Comparison of ENCODE assay signal across 12 cellular contexts in the genomic region with DNA sequence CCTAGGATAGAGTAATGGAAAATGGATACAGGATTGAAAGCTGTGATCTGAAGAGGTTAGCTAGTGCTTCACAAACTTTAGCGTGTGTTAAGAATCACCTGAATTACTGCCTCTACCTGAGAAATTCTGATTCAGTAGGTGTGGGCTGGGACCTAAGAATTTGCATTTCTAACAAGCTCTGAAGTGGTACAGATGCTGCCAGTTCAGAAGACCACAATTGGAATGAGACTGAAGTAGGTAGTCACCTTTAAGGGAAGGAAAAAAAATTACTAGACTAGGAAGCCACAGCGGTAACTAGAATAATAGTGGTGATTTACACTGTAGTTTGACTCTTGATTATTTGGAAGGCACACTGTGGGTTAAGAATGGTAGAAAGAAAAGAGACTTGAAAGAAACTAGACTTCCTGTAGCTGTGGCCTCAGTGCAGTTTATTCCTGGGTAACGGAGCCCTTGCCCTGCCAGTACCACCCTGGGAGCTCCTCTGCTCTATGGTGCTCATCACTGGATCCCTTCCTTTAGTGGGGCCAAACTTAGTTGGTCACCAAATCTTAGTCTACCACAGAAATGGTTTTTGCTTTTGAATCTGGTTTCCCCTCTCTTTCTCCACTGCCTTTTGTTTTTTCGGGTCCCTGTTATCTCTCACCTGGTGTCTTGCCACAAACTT. TPM values are rescaled to one million over a fixed set of nuclear protein-coding genes. Genes with fewer than 3 reads are reported as not detected.
DNase-seq lines count a peak whose midpoint lies in the region; ATAC-seq and TF ChIP-seq lines count a peak whose summit lies in the region.
"Had no signal": no experiment of that assay in that cellular context is flagged by ENCODE, and none has a peak within 500 bp of the region (broad histone marks: within the 10 kb centered on the region; RNA-seq: fewer than 3 reads in every experiment).

No MANE protein-coding gene starts in this region.

- H3K9me3 ChIP-seq in upper lobe of right lung (no peaks in the 10 kb centered on the region), vagina (no peaks in the 10 kb centered on the region)

- H3K36me3 Mint-ChIP-seq in activated CD4-positive, alpha-beta T cell treated with anti-CD3 and anti-CD28 coated beads, Interleukin-2, amount 10 ng/mL, durations not matched to agents 7 days and 5 days (ENCODE audit: low read depth): peaks cover 66% of the 10 kb centered on the region
- H3K36me3 Mint-ChIP-seq in immature natural killer cell: peaks cover 5 to 17% (median 17%) of the 10 kb centered on the region in 3 donors

- H3K27ac Mint-ChIP-seq in activated CD4-positive, alpha-beta T cell treated with anti-CD3 and anti-CD28 coated beads, Interleukin-2, amount 10 ng/mL, durations not matched to agents 7 days and 5 days: peak overlapping the region; percentile 83
- H3K27ac Mint-ChIP-seq in immature natural killer cell: peak overlapping the region; percentile 1 to 79 (median 72)

- intact Hi-C loops in upper lobe of right lung (cut with DNase I): no loop called here
- intact Hi-C loops in vagina (cut with DNase I): no loop called here

- H3K4me1 Mint-ChIP-seq in activated CD4-positive, alpha-beta T cell treated with anti-CD3 and anti-CD28 coated beads, Interleukin-2, amount 10 ng/mL, durations not matched to agents 7 days and 5 days: peaks cover 79% of the 10 kb centered on the region
- H3K4me1 Mint-ChIP-seq in immature natural killer cell: peaks cover 57 to 70% of the 10 kb centered on the region in 2 donors

- H3K4me1 ChIP-seq in upper lobe of right lung (peaks cover 30% of the 10 kb centered on the region), vagina (peaks cover 24% of the 10 kb centered on the region)

- no peaks in the 10 kb centered on the region for H3K27me3 Mint-ChIP-seq in activated CD4-positive, alpha-beta T cell treated with anti-CD3 and anti-CD28 coated beads, Interleukin-2, amount 10 ng/mL, durations not matched to agents 7 days and 5 days
- peaks cover 0 to 2% (median 2%) of the 10 kb centered on the region in 3 donors for H3K27me3 Mint-ChIP-seq in immature natural killer cell (ENCODE audit: low read depth in 3 of 3)

- ATAC-seq in upper lobe of right lung: no peak
- ATAC-seq in esophagus mucosa: no peak

- H3K27me3 ChIP-seq in upper lobe of right lung (no peaks in the 10 kb centered on the region), vagina (no peaks in the 10 kb centered on the region)

- H3K36me3 ChIP-seq in upper lobe of right lung (peaks cover 77% of the 10 kb centered on the region), vagina (peaks cover 0 to 47% of the 10 kb centered on the region in 2 donors)

- POLR2A ChIA-PET in activated CD4-positive, alpha-beta T cell treated with anti-CD3 and anti-CD28 coated beads, Interleukin-2, amount 10 ng/mL, durations not matched to agents 7 days and 5 days (lab: Charles Lee): interaction anchor here (0.8 kb wide), 1 partner anchor 46 kb away, joined by 6 read pairs; no protein-coding TSS in a partner anchor

- peak; percentile 32 for DNase-seq in stimulated activated CD4-positive, alpha-beta T cell treated with anti-CD3 and anti-CD28 coated beads, Interleukin-1b, Interleukin-23, amount 100 ng/mL, for 48 hours
- no peak for DNase-seq in stimulated activated CD4-positive, alpha-beta T cell treated with anti-CD3 and anti-CD28 coated beads, Interleukin-12 subunit alpha, Interleukin-12 subunit beta, amount 100 ng/mL, for 4 hours
- peak; percentile 19 for DNase-seq in activated CD4-positive, alpha-beta T cell treated with anti-CD3 and anti-CD28 coated beads, Interleukin-2, amount 10 ng/mL, durations not matched to agents 7 days and 5 days
- no peak for DNase-seq in immature natural killer cell
- no peak for DNase-seq in upper lobe of right lung
- no peak for DNase-seq in SK-N-DZ (ENCODE audit: low spot score)
- no peak for DNase-seq in vagina (ENCODE audit: extremely low spot score in 2 of 2)
- DNase-seq: activated CD4-positive, CD25-positive, alpha-beta regulatory T cell; amygdala; cortex of kidney; IMR-90 had no signal

- H3K4me3 ChIP-seq in upper lobe of right lung (no peak overlapping the region), vagina (no peak overlapping the region)

- TF ChIP-seq POLR2A in vagina (IDR thresholded peaks at IDR 0.05): no peak

- H3K9me3 Mint-ChIP-seq in activated CD4-positive, alpha-beta T cell treated with anti-CD3 and anti-CD28 coated beads, Interleukin-2, amount 10 ng/mL, durations not matched to agents 7 days and 5 days: no peaks in the 10 kb centered on the region
- no peaks in the 10 kb centered on the region for H3K9me3 Mint-ChIP-seq in immature natural killer cell

- H3K27ac ChIP-seq in upper lobe of right lung (peak overlapping the region; percentile 9), vagina (no peak overlapping the region)

- CTCF ChIA-PET in activated CD4-positive, alpha-beta T cell treated with anti-CD3 and anti-CD28 coated beads, Interleukin-2, amount 10 ng/mL, durations not matched to agents 7 days and 5 days (lab: Charles Lee): interaction anchor here (0.9 to 3.0 kb wide), 2 partner anchors 11 to 34 kb away, joined by 3 to 12 read pairs; no protein-coding TSS in a partner anchor

- peak overlapping the region; percentile 31 for H3K4me3 Mint-ChIP-seq in activated CD4-positive, alpha-beta T cell treated with anti-CD3 and anti-CD28 coated beads, Interleukin-2, amount 10 ng/mL, durations not matched to agents 7 days and 5 days
- peak overlapping the region in 4 of 5 donors; percentile 7 to 57 (median 27) for H3K4me3 Mint-ChIP-seq in immature natural killer cell

- no peak for TF ChIP-seq CTCF in upper lobe of right lung (IDR thresholded peaks at IDR 0.05)
- no peak for TF ChIP-seq CTCF in vagina (IDR thresholded peaks at IDR 0.05)

RNA-seq across cellular contexts. Expression of gene ARID1A, which starts 43.6 kb away (rescaled TPM):
- total RNA-seq in activated CD4-positive, alpha-beta T cell treated with anti-CD3 and anti-CD28 coated beads, Interleukin-2, amount 10 ng/mL, durations not matched to agents 7 days and 5 days: 100 to 1,000 TPM; 120 TPM
- 10 to 100 TPM in 2 of 3 donors, 1 to 10 TPM in 1; 7.1 to 34.6 (median 16.0) TPM for polyA plus RNA-seq in immature natural killer cell
- total RNA-seq in upper lobe of right lung: 64.3 TPM
- polyA plus RNA-seq in SK-N-DZ (2014; cell fraction: cytosol; rRNA removed): 28.8 and 29.1 TPM in 2 replicates
- 14.1 and 24.3 TPM in 2 replicates for polyA plus RNA-seq in SK-N-DZ (2014; cell fraction: nucleus; rRNA removed)
- total RNA-seq in vagina: 91.6 TPM
- total RNA-seq in esophagus mucosa: 44.3 TPM

RNA-seq across cellular contexts. Expression of gene PIGV, which starts 48.4 kb away (rescaled TPM):
- total RNA-seq in activated CD4-positive, alpha-beta T cell treated with anti-CD3 and anti-CD28 coated beads, Interleukin-2, amount 10 ng/mL, durations not matched to agents 7 days and 5 days: 10 to 100 TPM; 16.4 to 16.9 TPM
- polyA plus RNA-seq in immature natural killer cell: 10 to 100 TPM in 2 of 3 donors, 1 to 10 TPM in 1; 9.8 to 20.0 (median 13.7) TPM
- total RNA-seq in upper lobe of right lung (16.7 TPM), vagina (8.1 TPM), esophagus mucosa (9.4 TPM)
- 10.4 and 13.6 TPM in 2 replicates for polyA plus RNA-seq in SK-N-DZ (2014; cell fraction: cytosol; rRNA removed)
- 5.5 and 6.5 TPM in 2 replicates for polyA plus RNA-seq in SK-N-DZ (2014; cell fraction: nucleus; rRNA removed)

Comparison
In these comparisons a context has a peak if more than half of its experiments do, and no peak if none do; other contexts are left out.
1. DNase-seq: peak in stimulated activated CD4-positive, alpha-beta T cell treated with anti-CD3 and anti-CD28 coated beads, Interleukin-1b, Interleukin-23, amount 100 ng/mL, for 48 hours (single experiment) and activated CD4-positive, alpha-beta T cell treated with anti-CD3 and anti-CD28 coated beads, Interleukin-2, amount 10 ng/mL, durations not matched to agents 7 days and 5 days (single experiment); none in stimulated activated CD4-positive, alpha-beta T cell treated with anti-CD3 and anti-CD28 coated beads, Interleukin-12 subunit alpha, Interleukin-12 subunit beta, amount 100 ng/mL, for 4 hours (single experiment), immature natural killer cell (0 of 3), upper lobe of right lung (single experiment), SK-N-DZ (single experiment) and vagina (0 of 2).